In genomic region chr20:32820000-32820697, GRCh38 we compare ENCODE assay signal across 8 cellular contexts. TPM values are rescaled to one million over a fixed set of nuclear protein-coding genes. Genes with fewer than 3 reads are reported as not detected.
DNase-seq lines count a peak whose midpoint lies in the region; ATAC-seq and TF ChIP-seq lines count a peak whose summit lies in the region.

No MANE protein-coding gene starts in this region.

- peaks cover 51% of the 10 kb centered on the region for H3K79me2 ChIP-seq in hepatocyte

- H3K4me2 ChIP-seq in hepatocyte, result peak overlapping the region; percentile 91

- H3K4me3 ChIP-seq in SJCRH30, result peak overlapping the region; percentile 83
- peak overlapping the region; percentile 78 for H3K4me3 ChIP-seq in hepatocyte
- peak overlapping the region; percentile 84 for H3K4me3 ChIP-seq in skeletal muscle cell (ENCODE audit: low read depth, low read length)

- no peaks in the 10 kb centered on the region; the same call in 1 of the 2 replicates for H3K36me3 ChIP-seq in SJCRH30
- H3K36me3 ChIP-seq in hepatocyte (replicated peaks; ENCODE audit: insufficient read depth, low read depth), result no peaks in the 10 kb centered on the region

- H4K20me1 ChIP-seq in hepatocyte (ENCODE audit: insufficient read depth, poor library complexity, severe bottlenecking), result peaks cover 48% of the 10 kb centered on the region

- H3K27me3 ChIP-seq in SJCRH30, result no peaks in the 10 kb centered on the region
- no peaks in the 10 kb centered on the region for H3K27me3 ChIP-seq in hepatocyte

- ATAC-seq in GM21515 (IDR thresholded peaks at IDR 0.05; ENCODE audit: unreplicated experiment), result peak; percentile 53

- peak overlapping the region; percentile 27 for H2AFZ ChIP-seq in hepatocyte

- H3K9me3 ChIP-seq in SJCRH30 (replicated peaks) (no peaks in the 10 kb centered on the region), hepatocyte (ENCODE audit: low read depth) (no peaks in the 10 kb centered on the region)

- WGBS in hepatocyte (ENCODE audit: low lambda C conversion rate, missing lambda C conversion rate), result 2% methylated on average over 35 of the region's 56 CpGs

- peak overlapping the region; percentile 59 for H3K27ac ChIP-seq in SJCRH30
- peak overlapping the region; percentile 90 for H3K27ac ChIP-seq in hepatocyte

- no peaks in the 10 kb centered on the region for H3K9me2 ChIP-seq in hepatocyte (replicated peaks; ENCODE audit: insufficient read depth)

- no peak for TF ChIP-seq CTCF in hepatocyte (IDR thresholded peaks at IDR 0.05; ENCODE audit: poor library complexity)

- H3K4me1 ChIP-seq in SJCRH30 (peaks cover 28% of the 10 kb centered on the region), hepatocyte (ENCODE audit: insufficient read depth) (peaks cover 14% of the 10 kb centered on the region)

- DNase-seq in GDM1 (lab: John Stamatoyannopoulos, UW) (peak; percentile 73), HuH-7 (ENCODE audit: low spot score) (peak; percentile 82), SJCRH30 (peak; percentile 79 to 85), hepatocyte (ENCODE audit: low spot score) (peak; percentile 96), skeletal muscle cell (ENCODE audit: low read depth) (no peak), NCI-H128 (lab: John Stamatoyannopoulos, UW; ENCODE audit: unreplicated experiment) (no peak)
- peak; percentile 76 for DNase-seq in activated naive CD8-positive, alpha-beta T cell treated with anti-CD3 and anti-CD28 coated beads, Interleukin-2, amount 50 U/mL, for 16 hours (ENCODE audit: low read depth, low spot score)

RNA-seq across cellular contexts. Expression of gene MAPRE1, which starts 0.4 kb away (rescaled TPM):
- total RNA-seq in SJCRH30 (2014; rRNA removed; shearing (Covaris generic)), result 322 and 324 TPM in 2 replicates
- 141 and 147 TPM in 2 replicates for total RNA-seq in hepatocyte
- polyA plus RNA-seq in hepatocyte, result 54.8 and 67.7 TPM in 2 replicates

RNA-seq across cellular contexts. Expression of gene EFCAB8, which starts 38.6 kb away (rescaled TPM):
- 0.28 and 0.58 TPM in 2 replicates for total RNA-seq in SJCRH30 (2014; rRNA removed; shearing (Covaris generic))
- total RNA-seq in hepatocyte, result 0.53 TPM in 1 of 2 replicates, not detected in the other
- polyA plus RNA-seq in hepatocyte, result not detected in 2 replicates

RNA-seq across cellular contexts. Expression of gene DNMT3B, which starts 58.0 kb away (rescaled TPM):
- total RNA-seq in SJCRH30 (2014; rRNA removed; shearing (Covaris generic)), result 15.6 TPM in 2 replicates
- total RNA-seq in hepatocyte, result 4.3 and 4.5 TPM in 2 replicates
- polyA plus RNA-seq in hepatocyte, result 5.2 and 5.3 TPM in 2 replicates

Comparison
In these comparisons a context has a peak if more than half of its experiments do, and no peak if none do; other contexts are left out.
1. DNase-seq: peak in GDM1 (single experiment), HuH-7 (single experiment), SJCRH30 (2 of 2), activated naive CD8-positive, alpha-beta T cell treated with anti-CD3 and anti-CD28 coated beads, Interleukin-2, amount 50 U/mL, for 16 hours (single experiment) and hepatocyte (single experiment); none in skeletal muscle cell (single experiment) and NCI-H128 (single experiment).
2. Peak in every context shown above with its lines, with median percentiles within 50 percentile points of each other: H3K4me3 ChIP-seq.